In the genomic region with DNA sequence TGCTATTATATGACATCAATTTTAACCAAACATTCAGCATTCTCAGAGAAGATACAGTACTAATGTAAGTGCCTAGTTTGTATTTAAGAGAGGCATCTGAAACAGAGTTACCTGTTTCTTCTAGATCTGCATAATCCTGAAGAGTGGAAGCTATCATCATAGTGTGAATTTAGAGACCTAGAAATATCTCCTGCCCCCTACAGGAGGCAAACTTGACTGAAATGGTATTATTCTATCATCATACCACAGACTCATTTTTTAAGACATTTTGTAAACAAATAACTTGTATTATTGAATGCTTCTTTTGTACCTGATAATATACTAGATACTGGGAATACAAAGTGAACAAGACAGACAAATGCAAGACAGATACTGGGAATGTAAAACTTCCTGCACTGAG, we compare ENCODE assay signal across 15 cellular contexts.
DNase-seq lines count a peak whose midpoint lies in the region; ATAC-seq and TF ChIP-seq lines count a peak whose summit lies in the region.
"Had no signal": no experiment of that assay in that cellular context is flagged by ENCODE, and none has a peak within 500 bp of the region (broad histone marks: within the 10 kb centered on the region; RNA-seq: fewer than 3 reads in every experiment).

No MANE protein-coding gene starts in this region.

- DNase-seq in SHP77 treated with DMSO at 0.1 percent for 48 hours (lab: John Stamatoyannopoulos, UW) (peak; percentile 2), SHP77 (lab: John Stamatoyannopoulos, UW) (no peak), IMR-90 (peak; percentile 5), choroid plexus epithelial cell (ENCODE audit: low read depth) (peak; percentile 44), neural progenitor cell (ENCODE audit: low spot score) (no peak), PC-9 (no peak), OCI-M2 (lab: John Stamatoyannopoulos, UW; ENCODE audit: unreplicated experiment) (no peak)
- DNase-seq in CD8-positive, alpha-beta T cell: no peak
- DNase-seq: activated T-cell treated with anti-CD3 and anti-CD28 coated beads, Interleukin-2, amount 50 U/mL, for 24 hours; adrenal gland; effector CD4-positive, alpha-beta T cell; NCI-H1694; pancreas; stimulated activated CD4-positive, alpha-beta T cell treated with anti-CD3 and anti-CD28 coated beads, Interleukin-1b, Interleukin-23, amount 100 ng/mL, for 48 hours had no signal

- H3K9me3 Mint-ChIP-seq in neural progenitor cell: peaks cover 6% of the 10 kb centered on the region
- no peaks in the 10 kb centered on the region for H3K9me3 Mint-ChIP-seq in CD8-positive, alpha-beta T cell
- H3K9me3 Mint-ChIP-seq: activated T-cell treated with anti-CD3 and anti-CD28 coated beads, Interleukin-2, amount 50 U/mL, for 24 hours had no signal

- intact Hi-C loops in IMR-90 (cut with micrococcal nuclease): loop anchor here (2.0 kb wide), 1 partner anchor 142 kb away; no protein-coding TSS in a partner anchor
- intact Hi-C loops in PC-9 (cut with micrococcal nuclease; ENCODE audit: unreplicated experiment): no loop called here
- intact Hi-C loops in CD8-positive, alpha-beta T cell (cut with DNase I, micrococcal nuclease): loop anchor here in 1 of 2 experiments (5.0 kb wide), 1 partner anchor 143 kb away; no protein-coding TSS in a partner anchor

- TF ChIP-seq POLR2A in IMR-90 (IDR thresholded peaks at IDR 0.05; ENCODE audit: low read depth, low read length): no peak

- H3K4me3 Mint-ChIP-seq in neural progenitor cell: no peak overlapping the region
- no peak overlapping the region for H3K4me3 Mint-ChIP-seq in CD8-positive, alpha-beta T cell
- H3K4me3 Mint-ChIP-seq: activated T-cell treated with anti-CD3 and anti-CD28 coated beads, Interleukin-2, amount 50 U/mL, for 24 hours; memory B cell had no signal

- H3K9me3 ChIP-seq in IMR-90 (ENCODE audit: control insufficient read depth, insufficient read depth, low read length): no peaks in the 10 kb centered on the region
- H3K9me3 ChIP-seq in neural progenitor cell (ENCODE audit: low read depth): no peaks in the 10 kb centered on the region
- no peaks in the 10 kb centered on the region for H3K9me3 ChIP-seq in PC-9 (ENCODE audit: insufficient read depth, low read depth)
- no peaks in the 10 kb centered on the region for H3K9me3 ChIP-seq in CD8-positive, alpha-beta T cell (ENCODE audit: low read length)
- H3K9me3 ChIP-seq: adrenal gland, pancreas had no signal

- no peak overlapping the region for H3K18ac ChIP-seq in IMR-90 (ENCODE audit: low read depth, low read length)

- peak; percentile 36 for TF ChIP-seq RAD21 in IMR-90 (IDR thresholded peaks at IDR 0.05; ENCODE audit: low read length)

- no peaks in the 10 kb centered on the region for H3K36me3 Mint-ChIP-seq in neural progenitor cell
- H3K36me3 Mint-ChIP-seq in CD8-positive, alpha-beta T cell: no peaks in the 10 kb centered on the region
- H3K36me3 Mint-ChIP-seq: memory B cell had no signal

- no peaks in the 10 kb centered on the region for H3K36me3 ChIP-seq in IMR-90 (ENCODE audit: control insufficient read depth, insufficient read depth, low read length)
- no peaks in the 10 kb centered on the region for H3K36me3 ChIP-seq in neural progenitor cell
- H3K36me3 ChIP-seq in PC-9 (ENCODE audit: low read depth): no peaks in the 10 kb centered on the region
- no peaks in the 10 kb centered on the region for H3K36me3 ChIP-seq in CD8-positive, alpha-beta T cell (ENCODE audit: insufficient read depth, low read length)
- H3K36me3 ChIP-seq: adrenal gland, pancreas had no signal

- TF ChIP-seq CTCF in IMR-90 (conservative IDR thresholded peaks at IDR 0.05; ENCODE audit: low read depth, low read length) (peak; percentile 38), choroid plexus epithelial cell (conservative IDR thresholded peaks at IDR 0.05; ENCODE audit: low read depth, low read length) (no peak), neural progenitor cell (IDR thresholded peaks at IDR 0.05) (peak; percentile 30), PC-9 (conservative IDR thresholded peaks at IDR 0.05) (no peak; the same call in 1 of the 2 replicates)
- TF ChIP-seq CTCF in CD8-positive, alpha-beta T cell (IDR thresholded peaks at IDR 0.05): no peak

- H3K79me2 ChIP-seq in neural progenitor cell (ENCODE audit: low read depth) (no peaks in the 10 kb centered on the region), PC-9 (ENCODE audit: low read depth) (no peaks in the 10 kb centered on the region)

- H3F3A ChIP-seq in neural progenitor cell (ENCODE audit: low read depth) (no peaks in the 10 kb centered on the region), PC-9 (ENCODE audit: insufficient read depth, low read depth) (no peaks in the 10 kb centered on the region)

- dilution Hi-C loops in IMR-90 (cut with HindIII; ENCODE audit: low sequenced_read_pairs, unreplicated experiment): no loop called here

- no TSS peak for BruUV-seq in IMR-90 (replicated peaks; lab: Mats Ljungman, UMichigan)
- no TSS peak for BruUV-seq in PC-9 (replicated peaks; lab: Mats Ljungman, UMichigan)

- H3K4me3 ChIP-seq in IMR-90 (ENCODE audit: insufficient read depth, low read depth, low read length): no peak overlapping the region
- H3K4me3 ChIP-seq in choroid plexus epithelial cell (ENCODE audit: low read depth, low read length): no peak overlapping the region
- H3K4me3 ChIP-seq in neural progenitor cell: no peak overlapping the region
- no peak overlapping the region for H3K4me3 ChIP-seq in PC-9
- no peak overlapping the region for H3K4me3 ChIP-seq in CD8-positive, alpha-beta T cell (ENCODE audit: low read depth, low read length)
- H3K4me3 ChIP-seq: adrenal gland, pancreas had no signal

- H4K5ac ChIP-seq in IMR-90 (ENCODE audit: low read depth, low read length): no peak overlapping the region

- no peaks in the 10 kb centered on the region for H3K9me2 ChIP-seq in PC-9 (ENCODE audit: insufficient read depth)

- H3K79me1 ChIP-seq in IMR-90 (ENCODE audit: low read depth in 1 of 2, low read length in 2 of 2): no peaks in the 10 kb centered on the region

- no peak overlapping the region for H3K4me2 ChIP-seq in IMR-90 (ENCODE audit: low read depth, low read length)
- no peak overlapping the region for H3K4me2 ChIP-seq in neural progenitor cell
- no peak overlapping the region for H3K4me2 ChIP-seq in PC-9

- no peak overlapping the region for H3K27ac ChIP-seq in IMR-90 (ENCODE audit: insufficient read depth, low read length)
- no peak overlapping the region for H3K27ac ChIP-seq in neural progenitor cell
- no peak overlapping the region for H3K27ac ChIP-seq in PC-9
- H3K27ac ChIP-seq in CD8-positive, alpha-beta T cell (ENCODE audit: low read depth, low read length): no peak overlapping the region
- H3K27ac ChIP-seq: adrenal gland, pancreas had no signal

- no peak overlapping the region for H2BK120ac ChIP-seq in IMR-90 (ENCODE audit: low read depth, low read length)

- H2AK5ac ChIP-seq in IMR-90 (ENCODE audit: low read depth, low read length): no peak overlapping the region

- H3K23ac ChIP-seq in IMR-90 (ENCODE audit: low read depth, low read length): no peak overlapping the region

- H4K8ac ChIP-seq in IMR-90 (ENCODE audit: low read depth in 2 of 2, low read length in 2 of 2): no peak overlapping the region

- no peak overlapping the region for H3K14ac ChIP-seq in IMR-90 (replicated peaks; ENCODE audit: low read depth, low read length)

- H3K4me1 Mint-ChIP-seq in neural progenitor cell: no peaks in the 10 kb centered on the region
- no peaks in the 10 kb centered on the region for H3K4me1 Mint-ChIP-seq in CD8-positive, alpha-beta T cell (ENCODE audit: low read depth)
- H3K4me1 Mint-ChIP-seq: memory B cell had no signal

- H2AFZ ChIP-seq in IMR-90 (replicated peaks; ENCODE audit: low read length, poor library complexity) (no peak overlapping the region), neural progenitor cell (replicated peaks) (no peak overlapping the region), PC-9 (no peak overlapping the region)

- no peak overlapping the region for H3K27ac Mint-ChIP-seq in neural progenitor cell
- no peak overlapping the region for H3K27ac Mint-ChIP-seq in CD8-positive, alpha-beta T cell
- H3K27ac Mint-ChIP-seq: activated T-cell treated with anti-CD3 and anti-CD28 coated beads, Interleukin-2, amount 50 U/mL, for 24 hours; memory B cell had no signal

- H3K56ac ChIP-seq in IMR-90 (ENCODE audit: extremely low read depth, insufficient read depth, low read length): no peak overlapping the region

- no peak overlapping the region for H2BK20ac ChIP-seq in IMR-90 (ENCODE audit: low read depth, low read length)

- H3K27me3 Mint-ChIP-seq in neural progenitor cell (ENCODE audit: insufficient read depth, low read depth): no peaks in the 10 kb centered on the region
- H3K27me3 Mint-ChIP-seq in CD8-positive, alpha-beta T cell (ENCODE audit: low read depth): no peaks in the 10 kb centered on the region
- H3K27me3 Mint-ChIP-seq: activated T-cell treated with anti-CD3 and anti-CD28 coated beads, Interleukin-2, amount 50 U/mL, for 24 hours; memory B cell had no signal

- H2AK9ac ChIP-seq in IMR-90 (replicated peaks; ENCODE audit: low read depth, low read length, poor library complexity): no peak overlapping the region

- in situ Hi-C loops in IMR-90 (cut with MboI; ENCODE audit: low sequenced_read_pairs): loop anchor here (10.0 kb wide), 1 partner anchor 140 kb away; no protein-coding TSS in a partner anchor

- no peaks in the 10 kb centered on the region for H3K4me1 ChIP-seq in IMR-90 (ENCODE audit: control insufficient read depth, insufficient read depth, low read length)
- peaks cover 2% of the 10 kb centered on the region for H3K4me1 ChIP-seq in neural progenitor cell
- H3K4me1 ChIP-seq in PC-9 (replicated peaks; ENCODE audit: insufficient read depth): no peaks in the 10 kb centered on the region
- H3K4me1 ChIP-seq in CD8-positive, alpha-beta T cell (ENCODE audit: insufficient read depth, low read length): no peaks in the 10 kb centered on the region
- H3K4me1 ChIP-seq: pancreas had no signal

- H2BK15ac ChIP-seq in IMR-90 (ENCODE audit: low read depth, low read length): no peak overlapping the region

- CTCF ChIA-PET in IMR-90 (lab: Yijun Ruan, JAX) (interaction anchor here (0.6 to 1.1 kb wide), 2 partner anchors 12 to 142 kb away, joined by 3 read pairs; no protein-coding TSS in a partner anchor), PC-9 (lab: Charles Lee) (no interaction called here)
- CTCF ChIA-PET in CD8-positive, alpha-beta T cell (lab: Charles Lee): no interaction called here

- H4K91ac ChIP-seq in IMR-90 (ENCODE audit: insufficient read depth, low read depth, low read length): no peak overlapping the region

- peaks cover 4% of the 10 kb centered on the region; the same call in 1 of the 2 replicates for H3K27me3 ChIP-seq in IMR-90 (ENCODE audit: control insufficient read depth, insufficient read depth, low read length)
- H3K27me3 ChIP-seq in neural progenitor cell: no peaks in the 10 kb centered on the region
- no peaks in the 10 kb centered on the region for H3K27me3 ChIP-seq in PC-9 (ENCODE audit: insufficient read depth, low read depth)
- no peaks in the 10 kb centered on the region for H3K27me3 ChIP-seq in CD8-positive, alpha-beta T cell (ENCODE audit: insufficient read depth, low read length)
- H3K27me3 ChIP-seq: adrenal gland, pancreas had no signal

- no peak for ATAC-seq in IMR-90 (ENCODE audit: low read depth)
- ATAC-seq in CD8-positive, alpha-beta T cell: no peak
- ATAC-seq: pancreas had no signal

- H3K9ac ChIP-seq in IMR-90 (ENCODE audit: low read depth, low read length) (no peak overlapping the region), neural progenitor cell (no peak overlapping the region)

- H2BK5ac ChIP-seq in IMR-90 (ENCODE audit: low read depth, low read length, poor library complexity, severe bottlenecking): no peak overlapping the region

- H4K20me1 ChIP-seq in IMR-90 (ENCODE audit: insufficient read depth, low read length) (no peaks in the 10 kb centered on the region), neural progenitor cell (ENCODE audit: low read depth) (no peaks in the 10 kb centered on the region), PC-9 (ENCODE audit: insufficient read depth) (no peaks in the 10 kb centered on the region)

- no peaks in the 10 kb centered on the region for H3K9me1 ChIP-seq in IMR-90 (ENCODE audit: insufficient read depth, low read length)

- no peak overlapping the region for H3K4ac ChIP-seq in IMR-90 (ENCODE audit: low read depth, low read length)

- POLR2A ChIA-PET in IMR-90 (lab: Charles Lee; ENCODE audit: unreplicated experiment) (no interaction called here), PC-9 (lab: Charles Lee; ENCODE audit: unreplicated experiment) (no interaction called here)
- POLR2A ChIA-PET in CD8-positive, alpha-beta T cell (lab: Charles Lee): no interaction called here

Comparison
In these comparisons a context has a peak if more than half of its experiments do, and no peak if none do; other contexts are left out.
1. DNase-seq: peak in SHP77 treated with DMSO at 0.1 percent for 48 hours (single experiment), IMR-90 (single experiment) and choroid plexus epithelial cell (single experiment); none in SHP77 (0 of 2), neural progenitor cell (single experiment), PC-9 (0 of 2), OCI-M2 (single experiment) and CD8-positive, alpha-beta T cell (0 of 7).
2. CTCF ChIP-seq: peak in IMR-90 (single experiment) and neural progenitor cell (single experiment); none in choroid plexus epithelial cell (single experiment), PC-9 (single experiment) and CD8-positive, alpha-beta T cell (single experiment).